Comparison of ENCODE assay signal across 8 cellular contexts in genomic region chr12:93572712-93573551, GRCh38. TPM values are rescaled to one million over a fixed set of nuclear protein-coding genes. Genes with fewer than 3 reads are reported as not detected.
DNase-seq lines count a peak whose midpoint lies in the region; ATAC-seq, FAIRE-seq and TF ChIP-seq lines count a peak whose summit lies in the region.

No MANE protein-coding gene starts in this region.

- H3K9me3 ChIP-seq in BE2C, result no peaks in the 10 kb centered on the region
- no peaks in the 10 kb centered on the region for H3K9me3 ChIP-seq in MM.1S (replicated peaks; ENCODE audit: insufficient read depth, low read length)
- no peaks in the 10 kb centered on the region for H3K9me3 ChIP-seq in astrocyte (ENCODE audit: insufficient read depth, low read depth, low read length)
- no peaks in the 10 kb centered on the region for H3K9me3 ChIP-seq in iPS-20b (ENCODE audit: insufficient read depth, low read depth, low read length)

- no peaks in the 10 kb centered on the region for H3K9me2 ChIP-seq in MM.1S (replicated peaks; ENCODE audit: insufficient read depth, low read length)

- no peak overlapping the region for H3K27ac Mint-ChIP-seq in astrocyte (ENCODE audit: unreplicated experiment)

- H3K27me3 Mint-ChIP-seq in astrocyte (ENCODE audit: low read depth, unreplicated experiment), result peaks cover 14% of the 10 kb centered on the region

- peak overlapping the region; percentile 86 for H3K4me3 Mint-ChIP-seq in astrocyte (ENCODE audit: unreplicated experiment)

- H3K9ac ChIP-seq in MM.1S (ENCODE audit: low read length) (no peak overlapping the region), astrocyte (ENCODE audit: low read length) (peak overlapping the region; percentile 77), iPS-20b (ENCODE audit: low read depth, low read length) (peak overlapping the region; percentile 88)

- H2AFZ ChIP-seq in MM.1S (ENCODE audit: low read length) (peak overlapping the region; percentile 92; the same call in 1 of the 2 replicates), astrocyte (ENCODE audit: low read depth, low read length) (peak overlapping the region; percentile 77)

- H3F3A ChIP-seq in MM.1S (ENCODE audit: insufficient read depth, low read length), result peaks cover 29% of the 10 kb centered on the region

- H3K4me1 ChIP-seq in BE2C, result no peaks in the 10 kb centered on the region
- H3K4me1 ChIP-seq in MM.1S (ENCODE audit: low read length), result peaks cover 8% of the 10 kb centered on the region; the same call in 1 of the 2 replicates
- peaks cover 13% of the 10 kb centered on the region for H3K4me1 ChIP-seq in astrocyte (ENCODE audit: insufficient read depth, low read length)
- peaks cover 30% of the 10 kb centered on the region for H3K4me1 ChIP-seq in iPS-20b (ENCODE audit: insufficient read depth, low read length)

- H3K4me1 Mint-ChIP-seq in astrocyte (ENCODE audit: low read depth, unreplicated experiment), result peaks cover 4% of the 10 kb centered on the region

- no peak for ATAC-seq in HG02588 (IDR thresholded peaks at IDR 0.05; ENCODE audit: unreplicated experiment)

- H3K36me3 ChIP-seq in BE2C, result no peaks in the 10 kb centered on the region; the same call in 1 of the 2 replicates
- H3K36me3 ChIP-seq in MM.1S (replicated peaks; ENCODE audit: insufficient read depth, low read length), result no peaks in the 10 kb centered on the region
- H3K36me3 ChIP-seq in astrocyte (ENCODE audit: insufficient read depth, low read length), result no peaks in the 10 kb centered on the region
- H3K36me3 ChIP-seq in iPS-20b (ENCODE audit: insufficient read depth, low read depth, low read length), result peaks cover 34% of the 10 kb centered on the region

- FAIRE-seq in astrocyte (lab: Jason Lieb, UNC) (no peak), D721Med (lab: Jason Lieb, UNC) (no peak)

- H3K27ac ChIP-seq in MM.1S (ENCODE audit: low read length) (no peak overlapping the region), astrocyte (ENCODE audit: low read depth, low read length) (no peak overlapping the region), iPS-20b (ENCODE audit: low read length) (peak overlapping the region; percentile 30), skin epidermis (peak overlapping the region in 18 of 21 experiments; percentile 26 to 93 (median 80))

- H3K27me3 ChIP-seq in BE2C (peaks cover 92% of the 10 kb centered on the region), MM.1S (replicated peaks; ENCODE audit: insufficient read depth, low read length) (no peaks in the 10 kb centered on the region), astrocyte (ENCODE audit: insufficient read depth, low read length) (no peaks in the 10 kb centered on the region), iPS-20b (ENCODE audit: insufficient read depth, low read length) (peaks cover 37% of the 10 kb centered on the region)

- H3K79me2 ChIP-seq in MM.1S (ENCODE audit: low read length) (no peaks in the 10 kb centered on the region), astrocyte (ENCODE audit: insufficient read depth, low read length) (peaks cover 35% of the 10 kb centered on the region)

- H3K4me3 ChIP-seq in BE2C (ENCODE audit: low read depth, low read length) (peak overlapping the region; percentile 12; the same call in 1 of the 2 replicates), MM.1S (ENCODE audit: low read length) (peak overlapping the region; percentile 78), astrocyte (ENCODE audit: insufficient read depth, low read depth, low read length) (peak overlapping the region; percentile 83), iPS-20b (ENCODE audit: low read length) (peak overlapping the region; percentile 97), skin epidermis (peak overlapping the region; percentile 55 to 84 (median 66))

- DNase-seq in BE2C (peak; percentile 43), MM.1S (no peak), astrocyte (ENCODE audit: low read depth) (peak; percentile 34), D721Med (ENCODE audit: insufficient read length, low spot score) (no peak), NCI-H2196 (lab: John Stamatoyannopoulos, UW; ENCODE audit: unreplicated experiment) (no peak)

- H3K9me3 Mint-ChIP-seq in astrocyte (ENCODE audit: unreplicated experiment), result no peaks in the 10 kb centered on the region

- H3K4me2 ChIP-seq in MM.1S (ENCODE audit: low read depth, low read length) (peak overlapping the region; percentile 82; the same call in 1 of the 2 replicates), astrocyte (ENCODE audit: low read length) (peak overlapping the region; percentile 99)

- no peak for TF ChIP-seq CTCF in BE2C (IDR thresholded peaks at IDR 0.05; ENCODE audit: low read depth, low read length)
- no peak for TF ChIP-seq CTCF in MM.1S (IDR thresholded peaks at IDR 0.05; ENCODE audit: low read length)
- no peak for TF ChIP-seq CTCF in astrocyte (IDR thresholded peaks at IDR 0.05; ENCODE audit: insufficient read depth, low read depth, low read length)
- no peak for TF ChIP-seq CTCF in D721Med (IDR thresholded peaks at IDR 0.05; ENCODE audit: insufficient read depth, missing control alignments)

- no peaks in the 10 kb centered on the region for H3K36me3 Mint-ChIP-seq in astrocyte (ENCODE audit: low read depth, unreplicated experiment)

- H4K20me1 ChIP-seq in MM.1S (ENCODE audit: insufficient read depth, low read length), result no peaks in the 10 kb centered on the region
- peaks cover 9% of the 10 kb centered on the region for H4K20me1 ChIP-seq in astrocyte (ENCODE audit: insufficient read depth, low read length)

RNA-seq across cellular contexts. Expression of gene SOCS2, which starts 0.5 kb away (rescaled TPM):
- 1.1 TPM for polyA plus RNA-seq in BE2C (2012; ENCODE audit: insufficient read depth, insufficient read length, low read depth)
- total RNA-seq in astrocyte, result 2.6 and 6.4 TPM in 2 replicates

Comparison
In these comparisons a context has a peak if more than half of its experiments do, and no peak if none do; other contexts are left out.
1. DNase-seq: peak in BE2C (single experiment) and astrocyte (single experiment); none in MM.1S (single experiment), D721Med (single experiment) and NCI-H2196 (single experiment).
2. H3K4me3 ChIP-seq: peak in every context shown above with its lines; median percentile 97 in iPS-20b; 83 in astrocyte; 78 in MM.1S; 66 in skin epidermis; 12 in BE2C.
3. H3K27ac ChIP-seq: peak in iPS-20b (single experiment) and skin epidermis (18 of 21); none in MM.1S (single experiment) and astrocyte (single experiment).